Comparison of ENCODE assay signal across 18 cellular contexts in the genomic region with DNA sequence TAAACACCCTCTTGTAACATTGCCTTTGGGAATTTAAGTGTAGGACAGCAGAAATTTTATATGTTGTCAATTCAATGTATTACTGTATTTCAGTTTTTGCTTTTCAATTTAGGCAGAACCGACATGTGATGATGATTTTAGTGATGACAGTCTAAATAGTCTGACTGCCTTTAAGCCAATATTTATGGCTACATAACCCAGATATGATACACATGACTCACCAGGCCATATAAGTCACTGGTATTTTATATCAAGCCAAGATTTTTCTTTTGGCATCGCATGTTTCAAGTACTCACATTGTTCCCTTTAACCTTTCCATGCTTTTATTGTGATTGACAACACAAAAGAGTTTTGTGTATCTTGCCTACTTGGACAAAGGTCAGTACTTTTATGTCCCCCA.
"Had no signal": no experiment of that assay in that cellular context is flagged by ENCODE, and none has a peak within 500 bp of the region (broad histone marks: within the 10 kb centered on the region; RNA-seq: fewer than 3 reads in every experiment).

No MANE protein-coding gene starts in this region.

- H3K27me3 ChIP-seq: adrenal gland, cardiac muscle cell, transverse colon, vagina had no signal

- H3K36me3 ChIP-seq: adrenal gland, cardiac muscle cell, transverse colon, vagina had no signal

- H3K27ac Mint-ChIP-seq: activated CD4-positive, alpha-beta T cell treated with anti-CD3 and anti-CD28 coated beads, Interleukin-2, amount 10 ng/mL, durations not matched to agents 24 days and 14 days; endodermal cell; natural killer cell treated with Interleukin-12 subunit alpha and Interleukin-12 subunit beta and Interleukin-15 and Interleukin-18, amount 100 ng/mL, for 72 hours; T-helper 1 cell treated with Interleukin-12 subunit alpha and Interleukin-12 subunit beta and Interleukin-4 antibody, amounts not matched to agents 30 μg/mL and 1 μg/mL, for 36 hours had no signal

- DNase-seq: activated CD4-positive, alpha-beta T cell treated with anti-CD3 and anti-CD28 coated beads, Interleukin-2, amount 10 ng/mL, durations not matched to agents 24 days and 14 days; activated CD8-positive, alpha-beta memory T cell treated with anti-CD3 and anti-CD28 coated beads, Interleukin-2, amount 50 U/mL, for 4 hours; activated effector memory CD4-positive, alpha-beta T cell treated with Interleukin-2 at 50 U/mL for 16 hours; activated naive CD4-positive, alpha-beta T cell treated with anti-CD3 and anti-CD28 coated beads, Interleukin-2, amount 50 U/mL, for 16 hours; activated T-cell treated with anti-CD3 and anti-CD28 coated beads, Interleukin-2, amount 50 U/mL, for 4 hours; adrenal gland; endodermal cell; nucleus accumbens; retina; stimulated activated naive CD8-positive, alpha-beta T cell treated with anti-CD3 and anti-CD28 coated beads, Interleukin-15, Interleukin-2, amounts not matched to agents 100 U/mL and 50 U/mL, for 24 hours; substantia nigra; transverse colon had no signal

- H3K4me1 ChIP-seq: adrenal gland, vagina had no signal

- H3K9me3 ChIP-seq: adrenal gland, vagina had no signal

- ATAC-seq: activated T-cell treated with anti-CD3 and anti-CD28 coated beads, Interleukin-2, amount 50 U/mL, for 4 hours; natural killer cell treated with Interleukin-12 subunit alpha and Interleukin-12 subunit beta and Interleukin-15 and Interleukin-18, amount 100 ng/mL, for 72 hours; stimulated activated naive CD8-positive, alpha-beta T cell treated with anti-CD3 and anti-CD28 coated beads, Interleukin-15, Interleukin-2, amounts not matched to agents 100 U/mL and 50 U/mL, for 24 hours had no signal

- H3K27ac ChIP-seq: adrenal gland, cardiac muscle cell, epithelial cell of prostate, transverse colon, vagina had no signal

- H3K4me3 Mint-ChIP-seq: activated CD4-positive, alpha-beta T cell treated with anti-CD3 and anti-CD28 coated beads, Interleukin-2, amount 10 ng/mL, durations not matched to agents 24 days and 14 days; activated T-cell treated with anti-CD3 and anti-CD28 coated beads, Interleukin-2, amount 50 U/mL, for 4 hours; endodermal cell; natural killer cell treated with Interleukin-12 subunit alpha and Interleukin-12 subunit beta and Interleukin-15 and Interleukin-18, amount 100 ng/mL, for 72 hours; T-helper 1 cell treated with Interleukin-12 subunit alpha and Interleukin-12 subunit beta and Interleukin-4 antibody, amounts not matched to agents 30 μg/mL and 1 μg/mL, for 36 hours had no signal

- H3K4me1 Mint-ChIP-seq: activated CD4-positive, alpha-beta T cell treated with anti-CD3 and anti-CD28 coated beads, Interleukin-2, amount 10 ng/mL, durations not matched to agents 24 days and 14 days had no signal

- H3K4me3 ChIP-seq: adrenal gland, cardiac muscle cell, lung, transverse colon, vagina had no signal
